8 cellular contexts compared by ENCODE assay signal in the genomic region with DNA sequence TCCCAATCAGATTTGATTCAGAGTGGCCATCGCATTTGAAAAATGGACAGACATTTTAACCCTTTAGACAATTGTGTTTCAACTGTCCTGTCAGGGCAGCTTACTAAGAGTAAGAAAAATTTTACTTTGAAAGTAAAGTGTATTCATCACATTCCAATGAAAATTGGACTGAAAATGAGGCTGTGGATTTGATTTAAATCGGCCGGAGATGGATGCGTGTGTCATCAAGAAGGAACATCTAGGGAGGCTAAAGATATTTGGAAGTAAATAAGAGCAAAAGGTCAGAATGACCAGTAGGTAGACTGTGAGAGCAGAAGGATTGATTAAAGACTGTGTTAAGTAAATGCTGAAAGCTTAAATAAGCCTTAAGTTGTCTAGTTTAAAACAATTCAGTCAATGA. TPM values are rescaled to one million over a fixed set of nuclear protein-coding genes. Genes with fewer than 3 reads are reported as not detected.
DNase-seq lines count a peak whose midpoint lies in the region; ATAC-seq and TF ChIP-seq lines count a peak whose summit lies in the region.

No MANE protein-coding gene starts in this region.

- H3K4me1 ChIP-seq in suprapubic skin, result peaks cover 24% of the 10 kb centered on the region

- POLR2A ChIA-PET in WTC11 (lab: Charles Lee), result no interaction called here

- peaks cover 3% of the 10 kb centered on the region for H3K36me3 ChIP-seq in suprapubic skin

- CTCF ChIA-PET in WTC11 (lab: Charles Lee), result interaction anchor here (2.5 to 3.2 kb wide), 2 partner anchors 126 to 140 kb away, joined by 12 to 20 read pairs; no protein-coding TSS in a partner anchor

- H3K27ac Mint-ChIP-seq in WTC11 (no peak overlapping the region), CD14-positive monocyte (peak overlapping the region in 1 of 7 donors; percentile 36)

- peak overlapping the region; percentile 92 for H3K4me3 Mint-ChIP-seq in activated T-cell treated with anti-CD3 and anti-CD28 coated beads, Interleukin-2, amount 50 U/mL, for 4 hours
- H3K4me3 Mint-ChIP-seq in WTC11 (peak overlapping the region; percentile 97), CD14-positive monocyte (peak overlapping the region in 1 of 2 donors; percentile 98)

- H3K4me1 Mint-ChIP-seq in activated T-cell treated with anti-CD3 and anti-CD28 coated beads, Interleukin-2, amount 50 U/mL, for 4 hours (ENCODE audit: low read depth), result peaks cover 33% of the 10 kb centered on the region
- H3K4me1 Mint-ChIP-seq in WTC11 (peaks cover 24% of the 10 kb centered on the region), CD14-positive monocyte (peaks cover 15% of the 10 kb centered on the region)

- intact Hi-C loops in CD14-positive monocyte (cut with micrococcal nuclease), result loop anchor here (5.0 to 10.0 kb wide), 4 partner anchors 45 to 473 kb away; partner anchors contain the start of genes POLR1E (in 1 of the 2) and TOMM5 (in 1 of the 2)

- H3K27me3 Mint-ChIP-seq in activated T-cell treated with anti-CD3 and anti-CD28 coated beads, Interleukin-2, amount 50 U/mL, for 4 hours (ENCODE audit: low read depth), result no peaks in the 10 kb centered on the region
- H3K27me3 Mint-ChIP-seq in WTC11 (ENCODE audit: low read depth), result peaks cover 14% of the 10 kb centered on the region
- peaks cover 0 to 1% (median 0%) of the 10 kb centered on the region in 3 donors for H3K27me3 Mint-ChIP-seq in CD14-positive monocyte (ENCODE audit: low read depth in 3 of 3)

- no peak for TF ChIP-seq CTCF in WTC11 (IDR thresholded peaks at IDR 0.05)
- TF ChIP-seq CTCF in suprapubic skin (IDR thresholded peaks at IDR 0.05), result no peak
- TF ChIP-seq CTCF in CD14-positive monocyte (IDR thresholded peaks at IDR 0.05), result no peak

- H3K9me3 ChIP-seq in suprapubic skin, result no peaks in the 10 kb centered on the region

- no peak for TF ChIP-seq POLR2A in suprapubic skin (IDR thresholded peaks at IDR 0.05)

- H3K27ac ChIP-seq in suprapubic skin, result no peak overlapping the region

- H3K36me3 Mint-ChIP-seq in activated T-cell treated with anti-CD3 and anti-CD28 coated beads, Interleukin-2, amount 50 U/mL, for 4 hours (ENCODE audit: insufficient read depth), result peaks cover 11% of the 10 kb centered on the region
- H3K36me3 Mint-ChIP-seq in WTC11 (peaks cover 6% of the 10 kb centered on the region), CD14-positive monocyte (peaks cover 2 to 3% of the 10 kb centered on the region in 2 donors)

- DNase-seq in activated T-cell treated with anti-CD3 and anti-CD28 coated beads, Interleukin-2, amount 50 U/mL, for 4 hours, result no peak
- DNase-seq in activated T-cell treated with anti-CD3 and anti-CD28 coated beads, Interleukin-2, amount 50 U/mL, for 1 hour, result no peak
- no peak for DNase-seq in WTC11 (ENCODE audit: low spot score)
- peak; percentile 32 for DNase-seq in fibroblast of peridontal ligament (ENCODE audit: extremely low read depth)
- DNase-seq in suprapubic skin (ENCODE audit: low spot score in 2 of 2), result no peak
- DNase-seq in CD14-positive monocyte (ENCODE audit: low spot score), result no peak
- DNase-seq in activated gamma-delta T cell treated with Interleukin-2 at 50 U/mL for 16 hours, result no peak
- no peak for DNase-seq in mesenteric fat pad (ENCODE audit: low spot score)

- H3K9me3 Mint-ChIP-seq in activated T-cell treated with anti-CD3 and anti-CD28 coated beads, Interleukin-2, amount 50 U/mL, for 4 hours, result no peaks in the 10 kb centered on the region
- H3K9me3 Mint-ChIP-seq in WTC11 (peaks cover 6% of the 10 kb centered on the region), CD14-positive monocyte (peaks cover 0 to 10% (median 6%) of the 10 kb centered on the region in 7 donors)

- peak overlapping the region; percentile 72 for H3K4me3 ChIP-seq in suprapubic skin

- no peaks in the 10 kb centered on the region for H3K27me3 ChIP-seq in suprapubic skin

- no peak for TF ChIP-seq EP300 in suprapubic skin (IDR thresholded peaks at IDR 0.05)

- ATAC-seq in activated T-cell treated with anti-CD3 and anti-CD28 coated beads, Interleukin-2, amount 50 U/mL, for 4 hours, result no peak
- no peak for ATAC-seq in WTC11

- WGBS in suprapubic skin, result 69% methylated on average over 4 of the region's 4 CpGs

TF ChIP-seq in WTC11, 78 proteins besides CTCF, POLR2A, EP300 and RAD21:
- TF ChIP-seq TEAD4 (CRISPR knock-in tag; IDR thresholded peaks at IDR 0.05) (no peak), NR2C2 (CRISPR knock-in tag; IDR thresholded peaks at IDR 0.05) (no peak)
TF ChIP-seq in WTC11: peak in this region for 0.

RNA-seq across cellular contexts. Expression of gene ZCCHC7, which starts 1.5 kb away (rescaled TPM):
- total RNA-seq in activated T-cell treated with anti-CD3 and anti-CD28 coated beads, Interleukin-2, amount 50 U/mL, for 4 hours, result 10 to 100 TPM; 23.6 to 25.6 (median 24.8) TPM
- total RNA-seq in WTC11 (2021), result 25.6 to 30.1 TPM (median 27.2 TPM) in 3 replicates
- 10 to 100 TPM; 16.3 to 37.6 (median 20.4) TPM for total RNA-seq in suprapubic skin
- 10 to 100 TPM; 12.5 to 12.9 TPM for polyA plus RNA-seq in CD14-positive monocyte
- total RNA-seq in mesenteric fat pad, result 19.4 TPM
